In genomic region chr16:66462912-66463311, GRCh38 we compare ENCODE assay signal across 24 cellular contexts. TPM values are rescaled to one million over a fixed set of nuclear protein-coding genes. Genes with fewer than 3 reads are reported as not detected.
DNase-seq lines count a peak whose midpoint lies in the region; TF ChIP-seq lines count a peak whose summit lies in the region.
"Had no signal": no experiment of that assay in that cellular context is flagged by ENCODE, and none has a peak within 500 bp of the region (broad histone marks: within the 10 kb centered on the region; RNA-seq: fewer than 3 reads in every experiment).

No MANE protein-coding gene starts in this region.

- no peak overlapping the region for H3K4me2 ChIP-seq in osteoblast (ENCODE audit: insufficient read depth, low read length)

- H3K27me3 ChIP-seq in osteoblast (ENCODE audit: insufficient read depth, low read length) = peaks cover 36% of the 10 kb centered on the region
- H3K27me3 ChIP-seq: MG63 had no signal

- TF ChIP-seq CTCF in osteoblast (IDR thresholded peaks at IDR 0.05; ENCODE audit: extremely low read depth, low read depth, low read length) = no peak

- no peaks in the 10 kb centered on the region for H3K4me1 ChIP-seq in osteoblast (ENCODE audit: insufficient read depth, low read length)

- no peaks in the 10 kb centered on the region for H3K79me2 ChIP-seq in osteoblast (ENCODE audit: insufficient read depth, low read length)

- no peak overlapping the region for H3K27ac ChIP-seq in osteoblast (ENCODE audit: low read depth, low read length)
- H3K27ac ChIP-seq: SJSA1 had no signal

- no peaks in the 10 kb centered on the region for H3K9me3 ChIP-seq in osteoblast (ENCODE audit: low read depth, low read length)
- H3K9me3 ChIP-seq: MG63, SJSA1 had no signal

- no peak overlapping the region for H3K4me3 ChIP-seq in osteoblast (ENCODE audit: insufficient read depth, low read length)
- H3K4me3 ChIP-seq: MG63, SJSA1 had no signal

- no peaks in the 10 kb centered on the region for H4K20me1 ChIP-seq in osteoblast (ENCODE audit: insufficient read depth, low read length)

- H3K36me3 ChIP-seq in osteoblast (ENCODE audit: insufficient read depth, low read length) = no peaks in the 10 kb centered on the region
- H3K36me3 ChIP-seq: MG63, SJSA1 had no signal

- no peak overlapping the region for H2AFZ ChIP-seq in osteoblast (ENCODE audit: low read length)

- DNase-seq in COLO829 (ENCODE audit: low spot score) (peak; percentile 22), M059J (ENCODE audit: low read depth) (peak; percentile 36), fibroblast of gingiva (ENCODE audit: low read depth) (peak; percentile 50), osteoblast (ENCODE audit: insufficient read length, low spot score, missing footprints) (peak; percentile 57), medulla oblongata (ENCODE audit: extremely low spot score) (no peak)
- no peak for DNase-seq in stimulated activated CD4-positive, alpha-beta T cell treated with anti-CD3 and anti-CD28 coated beads, Interleukin-4, amount 100 ng/mL, for 24 hours
- no peak for DNase-seq in stimulated activated CD4-positive, alpha-beta T cell treated with anti-CD3 and anti-CD28 coated beads, Interleukin-4, amount 100 ng/mL, for 1 hour
- DNase-seq: 8988T; AML-193; C1 segment of cervical spinal cord; Calu3; CD8-positive, alpha-beta T cell; DMS53; GF-D8; Karpas-422; MG63; NCI-H1417; NCI-H1694 treated with DMSO at 0.1 percent for 48 hours; NCI-H2081 treated with DMSO at 0.1 percent for 48 hours; NCI-H446 treated with DMSO at 0.1 percent for 48 hours; NCI-H526 treated with DMSO at 0.1 percent for 48 hours; OCI-M1 had no signal

RNA-seq across cellular contexts. Expression of gene BEAN1, which starts 35.8 kb away (rescaled TPM):
- not detected in 2 replicates for total RNA-seq in M059J (2014; rRNA removed; shearing (Covaris generic))
- 0.29 and 0.36 TPM in 2 replicates for total RNA-seq in osteoblast
- total RNA-seq: CD8-positive, alpha-beta T cell; H1; SJSA1 had no signal

Comparison
In these comparisons a context has a peak if more than half of its experiments do, and no peak if none do; other contexts are left out.
1. DNase-seq: peak in COLO829 (single experiment), M059J (single experiment), fibroblast of gingiva (single experiment) and osteoblast (single experiment); none in stimulated activated CD4-positive, alpha-beta T cell treated with anti-CD3 and anti-CD28 coated beads, Interleukin-4, amount 100 ng/mL, for 24 hours (single experiment), stimulated activated CD4-positive, alpha-beta T cell treated with anti-CD3 and anti-CD28 coated beads, Interleukin-4, amount 100 ng/mL, for 1 hour (single experiment) and medulla oblongata (single experiment).